ENCODE assay signal across 15 cellular contexts in genomic region chr11:22808559-22809197, GRCh38.
DNase-seq lines count a peak whose midpoint lies in the region; ATAC-seq and TF ChIP-seq lines count a peak whose summit lies in the region.
"Had no signal": no experiment of that assay in that cellular context is flagged by ENCODE, and none has a peak within 500 bp of the region (broad histone marks: within the 10 kb centered on the region; RNA-seq: fewer than 3 reads in every experiment).

No MANE protein-coding gene starts in this region.

- DNase-seq in NCI-H2171 treated with DMSO at 0.1 percent for 48 hours (lab: John Stamatoyannopoulos, UW) (peak; percentile 27), NCI-H2171 (lab: John Stamatoyannopoulos, UW) (no peak), germinal center (ENCODE audit: low spot score) (no peak), NCI-H1092 treated with DMSO at 0.1 percent for 48 hours (lab: John Stamatoyannopoulos, UW) (no peak), NCI-H2196 (lab: John Stamatoyannopoulos, UW; ENCODE audit: unreplicated experiment) (no peak)
- DNase-seq: 8988T; activated CD4-positive, alpha-beta T cell treated with anti-CD3 and anti-CD28 coated beads, Interleukin-2, amount 50 U/mL, for 1 hour; activated naive CD4-positive, alpha-beta T cell treated with anti-CD3 and anti-CD28 coated beads, Interleukin-2, amount 10 ng/mL, durations not matched to agents 7 days and 5 days; cortex of kidney; DMS79; hippocampal formation had no signal

- H2AFZ ChIP-seq in parathyroid adenoma: peak overlapping the region; percentile 33

- no peaks in the 10 kb centered on the region for H3K79me2 ChIP-seq in parathyroid adenoma

- H3K4me1 ChIP-seq in parathyroid adenoma: no peaks in the 10 kb centered on the region

- H3K9ac ChIP-seq in parathyroid adenoma: no peak overlapping the region

- H3K9me3 ChIP-seq in parathyroid adenoma (ENCODE audit: control insufficient read depth, low read length): no peaks in the 10 kb centered on the region

- no peak for TF ChIP-seq CTCF in parathyroid adenoma (IDR thresholded peaks at IDR 0.05)

- H3K4me2 ChIP-seq in parathyroid adenoma (ENCODE audit: low read length): no peak overlapping the region

- H3K4me3 ChIP-seq in parathyroid adenoma (ENCODE audit: low read depth, low read length): no peak overlapping the region
- H3K4me3 ChIP-seq: SK-N-MC had no signal

- H3K27me3 ChIP-seq in parathyroid adenoma (ENCODE audit: control insufficient read depth, insufficient read depth, low read length): no peaks in the 10 kb centered on the region

- ATAC-seq in HG02623 (IDR thresholded peaks at IDR 0.05; ENCODE audit: unreplicated experiment) (peak; percentile 23), HG03558 (IDR thresholded peaks at IDR 0.05; ENCODE audit: extremely low read depth, unreplicated experiment) (peak; percentile 17)

- no peaks in the 10 kb centered on the region for H3K36me3 ChIP-seq in parathyroid adenoma (ENCODE audit: control insufficient read depth, insufficient read depth, low read length)

- no peak overlapping the region for H3K27ac ChIP-seq in parathyroid adenoma
- H3K27ac ChIP-seq: SK-N-MC had no signal
